ENCODE assay signal across 17 cellular contexts in genomic region chr14:29955087-29955486, GRCh38. TPM values are rescaled to one million over a fixed set of nuclear protein-coding genes. Genes with fewer than 3 reads are reported as not detected.
DNase-seq lines count a peak whose midpoint lies in the region; ATAC-seq and TF ChIP-seq lines count a peak whose summit lies in the region.
"Had no signal": no experiment of that assay in that cellular context is flagged by ENCODE, and none has a peak within 500 bp of the region (broad histone marks: within the 10 kb centered on the region; RNA-seq: fewer than 3 reads in every experiment).

No MANE protein-coding gene starts in this region.

- peak; percentile 30 for DNase-seq in IMR-90
- DNase-seq in choroid plexus epithelial cell (ENCODE audit: low read depth), result peak; percentile 51
- peak; percentile 61 for DNase-seq in iris pigment epithelial cell (ENCODE audit: low read depth)
- DNase-seq in stimulated activated naive CD4-positive, alpha-beta T cell (lab: John Stamatoyannopoulos, UW), result no peak
- no peak for DNase-seq in omental fat pad (ENCODE audit: low spot score)
- DNase-seq in osteoblast (ENCODE audit: insufficient read length, low spot score, missing footprints), result no peak
- DNase-seq: CD8-positive, alpha-beta T cell; COR-L47; DMS153; DMS79 treated with DMSO at 0.1 percent for 48 hours; EL; GDM1 had no signal

- H3K14ac ChIP-seq in IMR-90 (replicated peaks; ENCODE audit: low read depth, low read length), result no peak overlapping the region

- no peak overlapping the region for H3K23ac ChIP-seq in IMR-90 (ENCODE audit: low read depth, low read length)

- no peaks in the 10 kb centered on the region for H3K79me1 ChIP-seq in IMR-90 (ENCODE audit: low read depth in 1 of 2, low read length in 2 of 2)

- no peak overlapping the region for H2AK5ac ChIP-seq in IMR-90 (ENCODE audit: low read depth, low read length)

- H4K91ac ChIP-seq in IMR-90 (ENCODE audit: insufficient read depth, low read depth, low read length), result no peak overlapping the region

- no peak overlapping the region for H4K8ac ChIP-seq in IMR-90 (ENCODE audit: low read depth in 2 of 2, low read length in 2 of 2)

- CTCF ChIA-PET in IMR-90 (lab: Yijun Ruan, JAX), result interaction anchor here (0.5 kb wide), 1 partner anchor 32 kb away, joined by 4 read pairs; no protein-coding TSS in a partner anchor

- H3K18ac ChIP-seq in IMR-90 (ENCODE audit: low read depth, low read length), result no peak overlapping the region

- no peak overlapping the region for H2BK120ac ChIP-seq in IMR-90 (ENCODE audit: low read depth, low read length)

- dilution Hi-C loops in IMR-90 (cut with HindIII; ENCODE audit: low sequenced_read_pairs, unreplicated experiment), result no loop called here

- POLR2A ChIA-PET in IMR-90 (lab: Charles Lee; ENCODE audit: unreplicated experiment), result no interaction called here

- no peak overlapping the region for H3K4ac ChIP-seq in IMR-90 (ENCODE audit: low read depth, low read length)

- no peak overlapping the region for H3K56ac ChIP-seq in IMR-90 (ENCODE audit: extremely low read depth, insufficient read depth, low read length)

- in situ Hi-C loops in IMR-90 (cut with MboI; ENCODE audit: low sequenced_read_pairs), result no loop called here

- no peaks in the 10 kb centered on the region for H3K27me3 ChIP-seq in IMR-90 (ENCODE audit: control insufficient read depth, insufficient read depth, low read length)
- no peaks in the 10 kb centered on the region for H3K27me3 ChIP-seq in osteoblast (ENCODE audit: insufficient read depth, low read length)

- H3K4me1 ChIP-seq in IMR-90 (ENCODE audit: control insufficient read depth, insufficient read depth, low read length), result no peaks in the 10 kb centered on the region
- no peaks in the 10 kb centered on the region for H3K4me1 ChIP-seq in osteoblast (ENCODE audit: insufficient read depth, low read length)
- H3K4me1 ChIP-seq: A549 had no signal

- H3K36me3 ChIP-seq in IMR-90 (ENCODE audit: control insufficient read depth, insufficient read depth, low read length) (no peaks in the 10 kb centered on the region), osteoblast (ENCODE audit: insufficient read depth, low read length) (no peaks in the 10 kb centered on the region)

- no peak for TF ChIP-seq POLR2A in IMR-90 (IDR thresholded peaks at IDR 0.05; ENCODE audit: low read depth, low read length)

- H2AFZ ChIP-seq in IMR-90 (replicated peaks; ENCODE audit: low read length, poor library complexity) (no peak overlapping the region), osteoblast (ENCODE audit: low read length) (no peak overlapping the region)

- H3K9me1 ChIP-seq in IMR-90 (ENCODE audit: insufficient read depth, low read length), result no peaks in the 10 kb centered on the region

- BruUV-seq in IMR-90 (replicated peaks; lab: Mats Ljungman, UMichigan), result no TSS peak

- H3K4me2 ChIP-seq in IMR-90 (ENCODE audit: low read depth, low read length) (no peak overlapping the region), osteoblast (ENCODE audit: insufficient read depth, low read length) (no peak overlapping the region)
- H3K4me2 ChIP-seq: A549 had no signal

- WGBS in IMR-90 (ENCODE audit: extremely low coverage in 2 of 2, insufficient read length in 1 of 2), 2 experiments, result no CpG with 5 or more reads among the region's 3 CpGs

- ATAC-seq in IMR-90 (ENCODE audit: low read depth) (no peak), GM18502 (IDR thresholded peaks at IDR 0.05; ENCODE audit: poor library complexity, unreplicated experiment) (no peak), omental fat pad (ENCODE audit: low FRiP score) (no peak)
- ATAC-seq: A549; CD8-positive, alpha-beta T cell; HCT116 had no signal

- H3K9ac ChIP-seq in IMR-90 (ENCODE audit: low read depth, low read length), result no peak overlapping the region

- no peak overlapping the region for H2BK5ac ChIP-seq in IMR-90 (ENCODE audit: low read depth, low read length, poor library complexity, severe bottlenecking)

- H2BK15ac ChIP-seq in IMR-90 (ENCODE audit: low read depth, low read length), result no peak overlapping the region

- no peaks in the 10 kb centered on the region for H3K79me2 ChIP-seq in osteoblast (ENCODE audit: insufficient read depth, low read length)

- H3K9me3 ChIP-seq in IMR-90 (ENCODE audit: control insufficient read depth, insufficient read depth, low read length), result no peaks in the 10 kb centered on the region
- no peaks in the 10 kb centered on the region for H3K9me3 ChIP-seq in osteoblast (ENCODE audit: low read depth, low read length)
- H3K9me3 ChIP-seq: A549 had no signal

- H4K20me1 ChIP-seq in IMR-90 (ENCODE audit: insufficient read depth, low read length), result no peaks in the 10 kb centered on the region
- no peaks in the 10 kb centered on the region for H4K20me1 ChIP-seq in osteoblast (ENCODE audit: insufficient read depth, low read length)

- no peak for TF ChIP-seq CTCF in IMR-90 (conservative IDR thresholded peaks at IDR 0.05; ENCODE audit: low read depth, low read length)
- TF ChIP-seq CTCF in choroid plexus epithelial cell (conservative IDR thresholded peaks at IDR 0.05; ENCODE audit: low read depth, low read length), result no peak
- TF ChIP-seq CTCF in omental fat pad (IDR thresholded peaks at IDR 0.05), result no peak
- TF ChIP-seq CTCF in osteoblast (IDR thresholded peaks at IDR 0.05; ENCODE audit: extremely low read depth, low read depth, low read length), result no peak

- H4K5ac ChIP-seq in IMR-90 (ENCODE audit: low read depth, low read length), result no peak overlapping the region

- H3K27ac ChIP-seq in IMR-90 (ENCODE audit: insufficient read depth, low read length) (no peak overlapping the region), osteoblast (ENCODE audit: low read depth, low read length) (no peak overlapping the region)
- H3K27ac ChIP-seq: A549, HL-60 had no signal

- no peak overlapping the region for H3K4me3 ChIP-seq in IMR-90 (ENCODE audit: insufficient read depth, low read depth, low read length)
- H3K4me3 ChIP-seq in choroid plexus epithelial cell (ENCODE audit: low read depth, low read length), result no peak overlapping the region
- no peak overlapping the region for H3K4me3 ChIP-seq in osteoblast (ENCODE audit: insufficient read depth, low read length)
- H3K4me3 ChIP-seq: A549 had no signal

- no peak for TF ChIP-seq RAD21 in IMR-90 (IDR thresholded peaks at IDR 0.05; ENCODE audit: low read length)

- H2AK9ac ChIP-seq in IMR-90 (replicated peaks; ENCODE audit: low read depth, low read length, poor library complexity), result no peak overlapping the region

- H2BK20ac ChIP-seq in IMR-90 (ENCODE audit: low read depth, low read length), result no peak overlapping the region

- intact Hi-C loops in IMR-90 (cut with micrococcal nuclease), result no loop called here

TF ChIP-seq in IMR-90, 13 proteins besides CTCF, POLR2A, EP300 and RAD21:
- no peak for TF ChIP-seq CHD1 (IDR thresholded peaks at IDR 0.05; ENCODE audit: low read depth, low read length)
- TF ChIP-seq MAZ (IDR thresholded peaks at IDR 0.05; ENCODE audit: borderline replicate concordance, low read depth, low read length), result no peak
- TF ChIP-seq MAFK (IDR thresholded peaks at IDR 0.05; ENCODE audit: low read depth, low read length), result no peak
- no peak for TF ChIP-seq USF2 (IDR thresholded peaks at IDR 0.05; ENCODE audit: low read depth, low read length)
- no peak for TF ChIP-seq ELK1 (IDR thresholded peaks at IDR 0.05; ENCODE audit: borderline replicate concordance, low read depth, low read length)
- no peak for TF ChIP-seq RFX5 (IDR thresholded peaks at IDR 0.05; ENCODE audit: low read depth, low read length)
- no peak for TF ChIP-seq SMC3 (IDR thresholded peaks at IDR 0.05; ENCODE audit: low read depth, low read length)

RNA-seq across cellular contexts. Expression of gene PRKD1, which starts 27.4 kb away (rescaled TPM):
- 12.8 and 12.9 TPM in 2 replicates for total RNA-seq in IMR-90 (2012; rRNA removed)
- 12.2 and 14.2 TPM in 2 replicates for polyA plus RNA-seq in IMR-90 (2012; rRNA removed)
- 4.0 and 5.8 TPM in 2 replicates for polyA plus RNA-seq in IMR-90 (2012; cell fraction: cytosol; rRNA removed)
- polyA plus RNA-seq in IMR-90 (2012; cell fraction: nucleus; rRNA removed; ENCODE audit: low replicate concordance), result 5.6 and 31.1 TPM in 2 replicates
- 10 to 100 TPM in 3 of 4 donors, 1 to 10 TPM in 1; 9.1 to 34.7 (median 14.6) TPM for total RNA-seq in omental fat pad
- total RNA-seq in osteoblast, result 21.8 and 28.6 TPM in 2 replicates
- total RNA-seq: CD8-positive, alpha-beta T cell had no signal
- polyA plus RNA-seq: CD14-positive monocyte had no signal

Comparison
In these comparisons a context has a peak if more than half of its experiments do, and no peak if none do; other contexts are left out.
1. DNase-seq: peak in IMR-90 (single experiment), choroid plexus epithelial cell (single experiment) and iris pigment epithelial cell (single experiment); none in stimulated activated naive CD4-positive, alpha-beta T cell (0 of 6), omental fat pad (single experiment) and osteoblast (single experiment).